In genomic region chr15:45279024-45279697, GRCh38 we compare ENCODE assay signal across 1 cellular context.
TF ChIP-seq lines count a peak whose summit lies in the region.

No MANE protein-coding gene starts in this region.

TF ChIP-seq in K562, 482 proteins besides CTCF, POLR2A, EP300 and RAD21 (continued from another document and continues in another):
- TF ChIP-seq MXI1 (IDR thresholded peaks at IDR 0.05; ENCODE audit: low read depth, low read length), result 0 out of 2 replicates have a peak, but pooled peaks have one; percentile 28
- TF ChIP-seq HDAC2 (IDR thresholded peaks at IDR 0.05), result no peak
- TF ChIP-seq KLF13 (tag; IDR thresholded peaks at IDR 0.05; ENCODE audit: borderline replicate concordance, low read depth), result peak; percentile 25; the same call in 1 of the 2 replicates
- no peak for TF ChIP-seq SMARCA5 (IDR thresholded peaks at IDR 0.05)
- no peak for TF ChIP-seq ARID3B (CRISPR knock-in tag; IDR thresholded peaks at IDR 0.05; ENCODE audit: borderline replicate concordance)
- no peak for TF ChIP-seq MXD1 (CRISPR knock-in tag; IDR thresholded peaks at IDR 0.05; ENCODE audit: borderline replicate concordance, poor library complexity, severe bottlenecking)
- no peak for TF ChIP-seq BCOR (IDR thresholded peaks at IDR 0.05)
- TF ChIP-seq IRF2 (CRISPR knock-in tag; IDR thresholded peaks at IDR 0.05), result no peak
- TF ChIP-seq HMGN3 (IDR thresholded peaks at IDR 0.05; ENCODE audit: borderline replicate concordance, extremely low read depth, insufficient read length, low read depth, low read length), result peak; percentile 29
- TF ChIP-seq RBM14 (IDR thresholded peaks at IDR 0.05; ENCODE audit: borderline replicate concordance, insufficient read depth, low read depth, low read length), result no peak
- TF ChIP-seq CBX5 (IDR thresholded peaks at IDR 0.05; ENCODE audit: borderline replicate concordance, low read depth), result no peak
- no peak for TF ChIP-seq NCOA4 (IDR thresholded peaks at IDR 0.05; ENCODE audit: partially characterized antibody)
- no peak for TF ChIP-seq ARID3A (IDR thresholded peaks at IDR 0.05; ENCODE audit: borderline replicate concordance, low read depth, low read length)
- TF ChIP-seq E2F6 (IDR thresholded peaks at IDR 0.05; ENCODE audit: borderline replicate concordance in 1 of 2, extremely low read depth in 1 of 2, insufficient read depth in 1 of 2, insufficient read length in 1 of 2, low read depth in 1 of 2, low read length in 1 of 2, poor library complexity in 1 of 2, severe bottlenecking in 1 of 2), result peak; percentile 70 to 71
- TF ChIP-seq PHF8 (IDR thresholded peaks at IDR 0.05; ENCODE audit: borderline replicate concordance, low read length), result peak; percentile 58; the same call in 1 of the 2 replicates
- peak; percentile 74 to 77; a peak in 3 of 4 replicates for TF ChIP-seq FOXK2 (conservative IDR thresholded peaks at IDR 0.05 in 1 of 2, IDR thresholded peaks at IDR 0.05 in 1 of 2; ENCODE audit: low read depth in 2 of 2)
- TF ChIP-seq ESRRB (CRISPR knock-in tag; IDR thresholded peaks at IDR 0.05; ENCODE audit: borderline replicate concordance), result no peak
- TF ChIP-seq ZBTB26 (CRISPR knock-in tag; IDR thresholded peaks at IDR 0.05), result 0 out of 2 replicates have a peak, but pooled peaks have one; percentile 41
- peak; percentile 93 for TF ChIP-seq GABPA (tag; conservative IDR thresholded peaks at IDR 0.05; ENCODE audit: low read depth)
- no peak for TF ChIP-seq THAP7 (CRISPR knock-in tag; IDR thresholded peaks at IDR 0.05)
- no peak for TF ChIP-seq PURB (CRISPR knock-in tag; IDR thresholded peaks at IDR 0.05; ENCODE audit: low read depth)
- TF ChIP-seq CCNT2 (IDR thresholded peaks at IDR 0.05; ENCODE audit: borderline replicate concordance, extremely low read depth, insufficient read length, low read depth, low read length), result peak; percentile 19
- no peak for TF ChIP-seq ZNF449 (CRISPR knock-in tag; IDR thresholded peaks at IDR 0.05)
- no peak for TF ChIP-seq JUNB (CRISPR knock-in tag; conservative IDR thresholded peaks at IDR 0.05)
- no peak for TF ChIP-seq POLR3A (IDR thresholded peaks at IDR 0.05; ENCODE audit: borderline replicate concordance, extremely low read depth, insufficient read depth, insufficient read length)
- peak; percentile 50 for TF ChIP-seq EP400 (IDR thresholded peaks at IDR 0.05)
- TF ChIP-seq MAZ (CRISPR knock-in tag; conservative IDR thresholded peaks at IDR 0.05 in 1 of 2, IDR thresholded peaks at IDR 0.05 in 1 of 2), result peak in 1 of 2 experiments; percentile 40; a peak in 1 of 4 replicates
- peak; percentile 27; the same call in 1 of the 2 replicates for TF ChIP-seq NKRF (IDR thresholded peaks at IDR 0.05; ENCODE audit: borderline replicate concordance)
- TF ChIP-seq NR2C1 (IDR thresholded peaks at IDR 0.05), result peak; percentile 71
- peak; percentile 53 for TF ChIP-seq NR2C1 (tag; IDR thresholded peaks at IDR 0.05)
- TF ChIP-seq ZNF239 (CRISPR knock-in tag; IDR thresholded peaks at IDR 0.05), result no peak
- TF ChIP-seq MBD2 (IDR thresholded peaks at IDR 0.05; ENCODE audit: borderline replicate concordance, low read depth), result peak; percentile 69; the same call in 1 of the 2 replicates
- TF ChIP-seq ZNF511 (CRISPR knock-in tag; IDR thresholded peaks at IDR 0.05), result no peak
- TF ChIP-seq NR2F6 (CRISPR knock-in tag; IDR thresholded peaks at IDR 0.05), result no peak
- TF ChIP-seq ASH1L (IDR thresholded peaks at IDR 0.05; ENCODE audit: borderline replicate concordance, low read depth, partially characterized antibody), result peak; percentile 75
- TF ChIP-seq ZNF124 (CRISPR knock-in tag; IDR thresholded peaks at IDR 0.05), result no peak
- 0 out of 2 replicates have a peak, but pooled peaks have one; percentile 25 for TF ChIP-seq HEY1 (CRISPR knock-in tag; IDR thresholded peaks at IDR 0.05; ENCODE audit: borderline replicate concordance)
- peak; percentile 37 for TF ChIP-seq TAF1 (IDR thresholded peaks at IDR 0.05; ENCODE audit: control insufficient read depth, extremely low read depth, insufficient read depth, low read length, severe bottlenecking)
- peak; percentile 76 for TF ChIP-seq FOS (IDR thresholded peaks at IDR 0.05; ENCODE audit: extremely low read depth, insufficient read length)
- TF ChIP-seq POLR2H (tag; IDR thresholded peaks at IDR 0.05; ENCODE audit: low read depth), result peak; percentile 65
- peak; percentile 42 for TF ChIP-seq GMEB1 (CRISPR knock-in tag; IDR thresholded peaks at IDR 0.05)
- peak; percentile 61 for TF ChIP-seq SP2 (IDR thresholded peaks at IDR 0.05; ENCODE audit: extremely low read depth, low read depth, low read length, poor library complexity, severe bottlenecking)
- peak; percentile 50 for TF ChIP-seq EGR1 (conservative IDR thresholded peaks at IDR 0.05)
- peak; percentile 93 to 94 for TF ChIP-seq NRF1 (conservative IDR thresholded peaks at IDR 0.05 in 1 of 2, IDR thresholded peaks at IDR 0.05 in 1 of 2)
- peak; percentile 53; the same call in 1 of the 2 replicates for TF ChIP-seq MTA3 (IDR thresholded peaks at IDR 0.05; ENCODE audit: borderline replicate concordance)
- peak; percentile 50; the same call in 1 of the 2 replicates for TF ChIP-seq TAF7 (tag; IDR thresholded peaks at IDR 0.05)
- TF ChIP-seq E4F1 (CRISPR knock-in tag; IDR thresholded peaks at IDR 0.05; ENCODE audit: borderline replicate concordance), result no peak
- TF ChIP-seq PTRF (tag; IDR thresholded peaks at IDR 0.05), result no peak
- TF ChIP-seq DIDO1 (tag; IDR thresholded peaks at IDR 0.05; ENCODE audit: low read depth), result 0 out of 2 replicates have a peak, but pooled peaks have one; percentile 44
- no peak for TF ChIP-seq KDM1A (IDR thresholded peaks at IDR 0.05)
